1 cellular context compared by ENCODE assay signal in genomic region chr19:1402411-1403070, GRCh38.
A peak's percentile ranks its signal among the peaks of the same experiment; 100 is the strongest.
TF ChIP-seq lines count a peak whose summit lies in the region.

No MANE protein-coding gene starts in this region.

TF ChIP-seq in HepG2, 621 proteins besides CTCF, POLR2A, EP300 and RAD21 (continues in another document):
- no peak for TF ChIP-seq FOXC1 (CRISPR knock-in tag; IDR thresholded peaks at IDR 0.05; ENCODE audit: borderline replicate concordance)
- no peak for TF ChIP-seq ZNF572 (CRISPR knock-in tag; IDR thresholded peaks at IDR 0.05)
- TF ChIP-seq ZNF274 (CRISPR knock-in tag; IDR thresholded peaks at IDR 0.05) = no peak
- TF ChIP-seq ZBTB33 (CRISPR knock-in tag; IDR thresholded peaks at IDR 0.05) = no peak
- TF ChIP-seq MAF1 (CRISPR knock-in tag; IDR thresholded peaks at IDR 0.05; ENCODE audit: borderline replicate concordance) = no peak
- TF ChIP-seq ZBTB43 (CRISPR knock-in tag; conservative IDR thresholded peaks at IDR 0.05) = no peak
- no peak for TF ChIP-seq SCMH1 (CRISPR knock-in tag; IDR thresholded peaks at IDR 0.05; ENCODE audit: borderline replicate concordance)
- TF ChIP-seq NONO (IDR thresholded peaks at IDR 0.05) = no peak
- TF ChIP-seq NONO (CRISPR knock-in tag; conservative IDR thresholded peaks at IDR 0.05) = no peak
- TF ChIP-seq ZNF138 (CRISPR knock-in tag; IDR thresholded peaks at IDR 0.05; ENCODE audit: low read depth) = no peak
- 0 out of 2 replicates have a peak, but pooled peaks have one; percentile 34 for TF ChIP-seq ZBTB38 (CRISPR knock-in tag; IDR thresholded peaks at IDR 0.05)
- no peak for TF ChIP-seq ISX (CRISPR knock-in tag; conservative IDR thresholded peaks at IDR 0.05)
- peak; percentile 52 for TF ChIP-seq SRSF1 (optimal IDR thresholded peaks at IDR 0.05; ENCODE audit: low read depth, low read length)
- TF ChIP-seq HNRNPLL (IDR thresholded peaks at IDR 0.05; ENCODE audit: low read depth, low read length, poor library complexity, severe bottlenecking) = no peak
- no peak for TF ChIP-seq MIER3 (CRISPR knock-in tag; IDR thresholded peaks at IDR 0.05; ENCODE audit: borderline replicate concordance)
- TF ChIP-seq, protein P1, sequence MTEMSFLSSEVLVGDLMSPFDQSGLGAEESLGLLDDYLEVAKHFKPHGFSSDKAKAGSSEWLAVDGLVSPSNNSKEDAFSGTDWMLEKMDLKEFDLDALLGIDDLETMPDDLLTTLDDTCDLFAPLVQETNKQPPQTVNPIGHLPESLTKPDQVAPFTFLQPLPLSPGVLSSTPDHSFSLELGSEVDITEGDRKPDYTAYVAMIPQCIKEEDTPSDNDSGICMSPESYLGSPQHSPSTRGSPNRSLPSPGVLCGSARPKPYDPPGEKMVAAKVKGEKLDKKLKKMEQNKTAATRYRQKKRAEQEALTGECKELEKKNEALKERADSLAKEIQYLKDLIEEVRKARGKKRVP (CRISPR knock-in tag; IDR thresholded peaks at IDR 0.05) = no peak
- TF ChIP-seq MED13 (CRISPR knock-in tag; IDR thresholded peaks at IDR 0.05) = no peak
- TF ChIP-seq ZNF660 (CRISPR knock-in tag; IDR thresholded peaks at IDR 0.05; ENCODE audit: borderline replicate concordance, low read depth) = no peak
- no peak for TF ChIP-seq ZNF883 (CRISPR knock-in tag; IDR thresholded peaks at IDR 0.05; ENCODE audit: not compliant biosample characterization)
- TF ChIP-seq ZFP41 (CRISPR knock-in tag; IDR thresholded peaks at IDR 0.05; ENCODE audit: borderline replicate concordance) = no peak
- TF ChIP-seq, protein P2, sequence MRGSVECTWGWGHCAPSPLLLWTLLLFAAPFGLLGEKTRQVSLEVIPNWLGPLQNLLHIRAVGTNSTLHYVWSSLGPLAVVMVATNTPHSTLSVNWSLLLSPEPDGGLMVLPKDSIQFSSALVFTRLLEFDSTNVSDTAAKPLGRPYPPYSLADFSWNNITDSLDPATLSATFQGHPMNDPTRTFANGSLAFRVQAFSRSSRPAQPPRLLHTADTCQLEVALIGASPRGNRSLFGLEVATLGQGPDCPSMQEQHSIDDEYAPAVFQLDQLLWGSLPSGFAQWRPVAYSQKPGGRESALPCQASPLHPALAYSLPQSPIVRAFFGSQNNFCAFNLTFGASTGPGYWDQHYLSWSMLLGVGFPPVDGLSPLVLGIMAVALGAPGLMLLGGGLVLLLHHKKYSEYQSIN (CRISPR knock-in tag; IDR thresholded peaks at IDR 0.05; ENCODE audit: borderline replicate concordance) = no peak
- TF ChIP-seq ARID4A (CRISPR knock-in tag; IDR thresholded peaks at IDR 0.05; ENCODE audit: borderline replicate concordance) = peak; percentile 20; the same call in 1 of the 2 replicates
- 0 out of 2 replicates have a peak, but pooled peaks have one; percentile 50 for TF ChIP-seq HNRNPL (IDR thresholded peaks at IDR 0.05; ENCODE audit: low read depth, low read length)
- TF ChIP-seq HOXA3 (CRISPR knock-in tag; IDR thresholded peaks at IDR 0.05) = no peak
- TF ChIP-seq ZMYM3 (CRISPR knock-in tag; IDR thresholded peaks at IDR 0.05) = peak; percentile 17; the same call in 1 of the 2 replicates
- no peak for TF ChIP-seq HIVEP1 (CRISPR knock-in tag; IDR thresholded peaks at IDR 0.05)
- no peak for TF ChIP-seq BCL6 (CRISPR knock-in tag; IDR thresholded peaks at IDR 0.05)
- TF ChIP-seq ZNF564 (CRISPR knock-in tag; IDR thresholded peaks at IDR 0.05) = no peak
- TF ChIP-seq ZNF276 (CRISPR knock-in tag; IDR thresholded peaks at IDR 0.05; ENCODE audit: low read depth) = no peak; the same call in 1 of the 2 replicates
- no peak for TF ChIP-seq ZFP82 (CRISPR knock-in tag; IDR thresholded peaks at IDR 0.05; ENCODE audit: borderline replicate concordance)
- no peak for TF ChIP-seq RARG (CRISPR knock-in tag; IDR thresholded peaks at IDR 0.05; ENCODE audit: low read depth)
- TF ChIP-seq WIZ (CRISPR knock-in tag; IDR thresholded peaks at IDR 0.05) = no peak
- no peak for TF ChIP-seq ZFP36L2 (CRISPR knock-in tag; IDR thresholded peaks at IDR 0.05)
- TF ChIP-seq STAG1 (CRISPR knock-in tag; IDR thresholded peaks at IDR 0.05) = no peak
- TF ChIP-seq ZNF333 (CRISPR knock-in tag; IDR thresholded peaks at IDR 0.05; ENCODE audit: borderline replicate concordance) = no peak
- TF ChIP-seq ZNF407 (CRISPR knock-in tag; IDR thresholded peaks at IDR 0.05; ENCODE audit: not compliant biosample characterization) = peak; percentile 56
- TF ChIP-seq ZNF737 (CRISPR knock-in tag; IDR thresholded peaks at IDR 0.05; ENCODE audit: borderline replicate concordance) = no peak
- TF ChIP-seq MEF2D (CRISPR knock-in tag; IDR thresholded peaks at IDR 0.05) = no peak
- peak; percentile 39 for TF ChIP-seq ZNF781 (CRISPR knock-in tag; IDR thresholded peaks at IDR 0.05; ENCODE audit: borderline replicate concordance, not compliant biosample characterization)
- no peak for TF ChIP-seq ZNF432 (CRISPR knock-in tag; IDR thresholded peaks at IDR 0.05; ENCODE audit: borderline replicate concordance)
- TF ChIP-seq ZNF788 (CRISPR knock-in tag; IDR thresholded peaks at IDR 0.05; ENCODE audit: borderline replicate concordance) = no peak
- TF ChIP-seq ATAD3A (CRISPR knock-in tag; IDR thresholded peaks at IDR 0.05) = no peak
- no peak for TF ChIP-seq ZNF496 (CRISPR knock-in tag; IDR thresholded peaks at IDR 0.05; ENCODE audit: insufficient replicate concordance)
- TF ChIP-seq FOSL2 (CRISPR knock-in tag; IDR thresholded peaks at IDR 0.05) = no peak
- TF ChIP-seq, protein P3, sequence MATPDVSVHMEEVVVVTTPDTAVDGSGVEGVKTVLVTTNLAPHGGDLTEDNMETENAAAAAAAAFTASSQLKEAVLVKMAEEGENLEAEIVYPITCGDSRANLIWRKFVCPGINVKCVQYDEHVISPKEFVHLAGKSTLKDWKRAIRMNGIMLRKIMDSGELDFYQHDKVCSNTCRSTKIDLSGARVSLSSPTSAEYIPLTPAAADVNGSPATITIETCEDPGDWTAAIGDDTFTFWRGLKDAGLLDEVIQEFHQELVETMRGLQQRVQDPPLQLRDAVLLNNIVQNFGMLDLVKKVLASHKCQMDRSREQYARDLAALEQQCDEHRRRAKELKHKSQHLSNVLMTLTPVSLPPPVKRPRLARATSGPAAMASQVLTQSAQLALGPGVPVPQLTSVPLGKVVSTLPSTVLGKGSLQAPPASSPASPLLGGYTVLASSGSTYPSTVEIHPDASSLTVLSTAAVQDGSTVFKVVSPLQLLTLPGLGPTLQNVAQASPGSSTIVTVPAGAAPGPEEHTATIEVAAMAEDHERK (CRISPR knock-in tag; IDR thresholded peaks at IDR 0.05; ENCODE audit: low read depth) = no peak
